ENCODE assay signal across 8 cellular contexts in genomic region chr10:987635-987905, GRCh38. TPM values are rescaled to one million over a fixed set of nuclear protein-coding genes. Genes with fewer than 3 reads are reported as not detected.
DNase-seq lines count a peak whose midpoint lies in the region; ATAC-seq, FAIRE-seq and TF ChIP-seq lines count a peak whose summit lies in the region.

No MANE protein-coding gene starts in this region.

- FAIRE-seq in RCC 7860 (lab: Jason Lieb, UNC): no peak

- H3K9me3 Mint-ChIP-seq in activated T-cell treated with anti-CD3 and anti-CD28 coated beads, Interleukin-2, amount 50 U/mL, for 72 hours: no peaks in the 10 kb centered on the region

- H3K36me3 ChIP-seq in WERI-Rb-1: no peaks in the 10 kb centered on the region
- peaks cover 0 to 5% of the 10 kb centered on the region in 2 donors for H3K36me3 ChIP-seq in gastroesophageal sphincter
- H3K36me3 ChIP-seq in skeletal muscle satellite cell (ENCODE audit: insufficient read depth, low read length): peaks cover 22% of the 10 kb centered on the region

- H3K27ac ChIP-seq in WERI-Rb-1 (peak overlapping the region; percentile 83), gastroesophageal sphincter (peak overlapping the region; percentile 74 to 96 (median 96))

- H3K4me3 ChIP-seq in WERI-Rb-1 (ENCODE audit: low read depth, low read length) (peak overlapping the region; percentile 99), gastroesophageal sphincter (peak overlapping the region; percentile 91 to 93), skeletal muscle satellite cell (ENCODE audit: low read length) (peak overlapping the region; percentile 95)

- no peaks in the 10 kb centered on the region for H3K27me3 Mint-ChIP-seq in activated T-cell treated with anti-CD3 and anti-CD28 coated beads, Interleukin-2, amount 50 U/mL, for 72 hours (ENCODE audit: low read depth)

- ATAC-seq in activated T-cell treated with anti-CD3 and anti-CD28 coated beads, Interleukin-2, amount 50 U/mL, for 72 hours (replicated peaks in 1 of 2): peak in 1 of 2 donors; percentile 0
- no peak for ATAC-seq in gastroesophageal sphincter

- no peaks in the 10 kb centered on the region for H3K9me3 ChIP-seq in WERI-Rb-1 (ENCODE audit: severe bottlenecking)
- no peaks in the 10 kb centered on the region for H3K9me3 ChIP-seq in gastroesophageal sphincter
- no peaks in the 10 kb centered on the region for H3K9me3 ChIP-seq in skeletal muscle satellite cell (replicated peaks; ENCODE audit: low read length)

- H3K27me3 ChIP-seq in WERI-Rb-1 (ENCODE audit: insufficient read depth, low read depth, severe bottlenecking) (no peaks in the 10 kb centered on the region), gastroesophageal sphincter (no peaks in the 10 kb centered on the region), skeletal muscle satellite cell (ENCODE audit: control insufficient read depth, insufficient read depth, low read length) (no peaks in the 10 kb centered on the region)

- peaks cover 0 to 35% (median 16%) of the 10 kb centered on the region in 3 donors for H3K4me1 ChIP-seq in gastroesophageal sphincter
- peaks cover 37% of the 10 kb centered on the region for H3K4me1 ChIP-seq in skeletal muscle satellite cell (ENCODE audit: control insufficient read depth, insufficient read depth, low read length)

- WGBS in gastroesophageal sphincter (ENCODE audit: low coverage in 1 of 2), 2 donors: 0% methylated on average over 8 of the region's 10 CpGs; no CpG with 5 or more reads in 1 of the 2 donors

- H3K27ac Mint-ChIP-seq in activated T-cell treated with anti-CD3 and anti-CD28 coated beads, Interleukin-2, amount 50 U/mL, for 72 hours: peak overlapping the region; percentile 96

- peak overlapping the region; percentile 98 for H3K4me2 ChIP-seq in skeletal muscle satellite cell (ENCODE audit: low read length)

- DNase-seq in activated T-cell treated with anti-CD3 and anti-CD28 coated beads, Interleukin-2, amount 50 U/mL, for 72 hours: no peak
- no peak for DNase-seq in activated T-cell treated with anti-CD3 and anti-CD28 coated beads, Interleukin-2, amount 50 U/mL, for 48 hours
- DNase-seq in WERI-Rb-1: no peak
- no peak for DNase-seq in ecto neural progenitor cell (ENCODE audit: low spot score)
- no peak for DNase-seq in RCC 7860 (ENCODE audit: low spot score)
- no peak for DNase-seq in activated CD8-positive, alpha-beta memory T cell treated with anti-CD3 and anti-CD28 coated beads for 24 hours

- H3K36me3 Mint-ChIP-seq in activated T-cell treated with anti-CD3 and anti-CD28 coated beads, Interleukin-2, amount 50 U/mL, for 72 hours (ENCODE audit: insufficient read depth in 2 of 2): peaks cover 1 to 8% of the 10 kb centered on the region in 2 donors

- H3K4me3 Mint-ChIP-seq in activated T-cell treated with anti-CD3 and anti-CD28 coated beads, Interleukin-2, amount 50 U/mL, for 72 hours: peak overlapping the region; percentile 95 to 98

- peaks cover 40% of the 10 kb centered on the region for H3K4me1 Mint-ChIP-seq in activated T-cell treated with anti-CD3 and anti-CD28 coated beads, Interleukin-2, amount 50 U/mL, for 72 hours (ENCODE audit: low read depth)

- H3K9ac ChIP-seq in skeletal muscle satellite cell (ENCODE audit: low read depth, low read length): peak overlapping the region; percentile 100

- no peak for TF ChIP-seq POLR2A in gastroesophageal sphincter (IDR thresholded peaks at IDR 0.05)

- no peak for TF ChIP-seq EP300 in gastroesophageal sphincter (IDR thresholded peaks at IDR 0.05)

- TF ChIP-seq CTCF in WERI-Rb-1 (IDR thresholded peaks at IDR 0.05; ENCODE audit: low read depth, low read length) (no peak), gastroesophageal sphincter (IDR thresholded peaks at IDR 0.05) (no peak)

RNA-seq across cellular contexts. Expression of gene GTPBP4, which starts 0.7 kb away (rescaled TPM):
- total RNA-seq in activated T-cell treated with anti-CD3 and anti-CD28 coated beads, Interleukin-2, amount 50 U/mL, for 72 hours: 10 to 100 TPM; 76.9 to 78.1 TPM
- 10 to 100 TPM; 16.0 to 31.5 (median 21.5) TPM for total RNA-seq in gastroesophageal sphincter
- total RNA-seq in skeletal muscle satellite cell (2012; rRNA removed): 35.6 and 48.4 TPM in 2 replicates

RNA-seq across cellular contexts. Expression of gene IDI2, which starts 38.1 kb away (rescaled TPM):
- not detected for total RNA-seq in activated T-cell treated with anti-CD3 and anti-CD28 coated beads, Interleukin-2, amount 50 U/mL, for 72 hours
- not detected for total RNA-seq in gastroesophageal sphincter
- not detected in 2 replicates for total RNA-seq in skeletal muscle satellite cell (2012; rRNA removed)

RNA-seq across cellular contexts. Expression of gene LARP4B, which starts 56.1 kb away (rescaled TPM):
- total RNA-seq in activated T-cell treated with anti-CD3 and anti-CD28 coated beads, Interleukin-2, amount 50 U/mL, for 72 hours: 100 to 1,000 TPM; 103 to 109 TPM
- total RNA-seq in gastroesophageal sphincter: 10 to 100 TPM; 24.9 to 47.5 (median 35.2) TPM
- total RNA-seq in skeletal muscle satellite cell (2012; rRNA removed): 38.2 and 41.1 TPM in 2 replicates
